1 cellular context compared by ENCODE assay signal in genomic region chr7:111561909-111562732, GRCh38.
A peak's percentile ranks its signal among the peaks of the same experiment; 100 is the strongest.
TF ChIP-seq lines count a peak whose summit lies in the region.

Gene IMMP2L (minus strand): TSS chr7:111562492.

TF ChIP-seq in K562, 482 proteins besides CTCF, POLR2A, EP300 and RAD21 (continued from another document and continues in another):
- TF ChIP-seq CHD7 (IDR thresholded peaks at IDR 0.05; ENCODE audit: low read depth, low read length) (no peak), XRCC5 (IDR thresholded peaks at IDR 0.05; ENCODE audit: low read depth, low read length) (peak; percentile 89), ZEB2 (IDR thresholded peaks at IDR 0.05) (no peak), TBL1XR1 (IDR thresholded peaks at IDR 0.05; ENCODE audit: low read length in 2 of 2) (peak in 1 of 2 experiments; percentile 59; a peak in 3 of 4 replicates), ZNF507 (tag; conservative IDR thresholded peaks at IDR 0.05) (no peak), CBX1 (IDR thresholded peaks at IDR 0.05; ENCODE audit: low read depth) (peak; percentile 90), ZNF707 (CRISPR knock-in tag; conservative IDR thresholded peaks at IDR 0.05) (no peak), HCFC1 (IDR thresholded peaks at IDR 0.05; ENCODE audit: low read depth, low read length) (no peak), ELF1 (tag; IDR thresholded peaks at IDR 0.05) (no peak; the same call in 1 of the 2 replicates), CBFB (CRISPR knock-in tag; IDR thresholded peaks at IDR 0.05) (no peak), TCF7L2 (IDR thresholded peaks at IDR 0.05; ENCODE audit: low read depth, low read length) (no peak), GATAD2A (IDR thresholded peaks at IDR 0.05) (peak; percentile 90), RBM17 (IDR thresholded peaks at IDR 0.05; ENCODE audit: borderline replicate concordance, low read depth, low read length) (no peak), ESRRB (CRISPR knock-in tag; IDR thresholded peaks at IDR 0.05; ENCODE audit: borderline replicate concordance) (peak; percentile 74; the same call in 1 of the 2 replicates), MXD1 (CRISPR knock-in tag; IDR thresholded peaks at IDR 0.05; ENCODE audit: borderline replicate concordance, poor library complexity, severe bottlenecking) (peak; percentile 3), THRB (CRISPR knock-in tag; conservative IDR thresholded peaks at IDR 0.05) (peak; percentile 35; the same call in 1 of the 2 replicates), PREB (CRISPR knock-in tag; IDR thresholded peaks at IDR 0.05) (0 out of 2 replicates have a peak, but pooled peaks have one; percentile 92), HDAC3 (IDR thresholded peaks at IDR 0.05; ENCODE audit: borderline replicate concordance, partially characterized antibody) (peak; percentile 14), IFI16 (CRISPR knock-in tag; IDR thresholded peaks at IDR 0.05) (no peak), STAT5B (CRISPR knock-in tag; IDR thresholded peaks at IDR 0.05) (no peak), KDM5B (IDR thresholded peaks at IDR 0.05; ENCODE audit: insufficient replicate concordance, low read depth, low read length) (peak; percentile 88), ZNF263 (CRISPR knock-in tag; IDR thresholded peaks at IDR 0.05; ENCODE audit: borderline replicate concordance) (no peak), ZNF384 (IDR thresholded peaks at IDR 0.05; ENCODE audit: low read depth, low read length) (no peak), ZC3H11A (IDR thresholded peaks at IDR 0.05; ENCODE audit: low read depth, low read length) (no peak), ZNF143 (CRISPR knock-in tag; IDR thresholded peaks at IDR 0.05) (peak; percentile 49; the same call in 1 of the 2 replicates), SPI1 (IDR thresholded peaks at IDR 0.05; ENCODE audit: borderline replicate concordance, low read depth, low read length) (no peak)
- TF ChIP-seq, protein P1, sequence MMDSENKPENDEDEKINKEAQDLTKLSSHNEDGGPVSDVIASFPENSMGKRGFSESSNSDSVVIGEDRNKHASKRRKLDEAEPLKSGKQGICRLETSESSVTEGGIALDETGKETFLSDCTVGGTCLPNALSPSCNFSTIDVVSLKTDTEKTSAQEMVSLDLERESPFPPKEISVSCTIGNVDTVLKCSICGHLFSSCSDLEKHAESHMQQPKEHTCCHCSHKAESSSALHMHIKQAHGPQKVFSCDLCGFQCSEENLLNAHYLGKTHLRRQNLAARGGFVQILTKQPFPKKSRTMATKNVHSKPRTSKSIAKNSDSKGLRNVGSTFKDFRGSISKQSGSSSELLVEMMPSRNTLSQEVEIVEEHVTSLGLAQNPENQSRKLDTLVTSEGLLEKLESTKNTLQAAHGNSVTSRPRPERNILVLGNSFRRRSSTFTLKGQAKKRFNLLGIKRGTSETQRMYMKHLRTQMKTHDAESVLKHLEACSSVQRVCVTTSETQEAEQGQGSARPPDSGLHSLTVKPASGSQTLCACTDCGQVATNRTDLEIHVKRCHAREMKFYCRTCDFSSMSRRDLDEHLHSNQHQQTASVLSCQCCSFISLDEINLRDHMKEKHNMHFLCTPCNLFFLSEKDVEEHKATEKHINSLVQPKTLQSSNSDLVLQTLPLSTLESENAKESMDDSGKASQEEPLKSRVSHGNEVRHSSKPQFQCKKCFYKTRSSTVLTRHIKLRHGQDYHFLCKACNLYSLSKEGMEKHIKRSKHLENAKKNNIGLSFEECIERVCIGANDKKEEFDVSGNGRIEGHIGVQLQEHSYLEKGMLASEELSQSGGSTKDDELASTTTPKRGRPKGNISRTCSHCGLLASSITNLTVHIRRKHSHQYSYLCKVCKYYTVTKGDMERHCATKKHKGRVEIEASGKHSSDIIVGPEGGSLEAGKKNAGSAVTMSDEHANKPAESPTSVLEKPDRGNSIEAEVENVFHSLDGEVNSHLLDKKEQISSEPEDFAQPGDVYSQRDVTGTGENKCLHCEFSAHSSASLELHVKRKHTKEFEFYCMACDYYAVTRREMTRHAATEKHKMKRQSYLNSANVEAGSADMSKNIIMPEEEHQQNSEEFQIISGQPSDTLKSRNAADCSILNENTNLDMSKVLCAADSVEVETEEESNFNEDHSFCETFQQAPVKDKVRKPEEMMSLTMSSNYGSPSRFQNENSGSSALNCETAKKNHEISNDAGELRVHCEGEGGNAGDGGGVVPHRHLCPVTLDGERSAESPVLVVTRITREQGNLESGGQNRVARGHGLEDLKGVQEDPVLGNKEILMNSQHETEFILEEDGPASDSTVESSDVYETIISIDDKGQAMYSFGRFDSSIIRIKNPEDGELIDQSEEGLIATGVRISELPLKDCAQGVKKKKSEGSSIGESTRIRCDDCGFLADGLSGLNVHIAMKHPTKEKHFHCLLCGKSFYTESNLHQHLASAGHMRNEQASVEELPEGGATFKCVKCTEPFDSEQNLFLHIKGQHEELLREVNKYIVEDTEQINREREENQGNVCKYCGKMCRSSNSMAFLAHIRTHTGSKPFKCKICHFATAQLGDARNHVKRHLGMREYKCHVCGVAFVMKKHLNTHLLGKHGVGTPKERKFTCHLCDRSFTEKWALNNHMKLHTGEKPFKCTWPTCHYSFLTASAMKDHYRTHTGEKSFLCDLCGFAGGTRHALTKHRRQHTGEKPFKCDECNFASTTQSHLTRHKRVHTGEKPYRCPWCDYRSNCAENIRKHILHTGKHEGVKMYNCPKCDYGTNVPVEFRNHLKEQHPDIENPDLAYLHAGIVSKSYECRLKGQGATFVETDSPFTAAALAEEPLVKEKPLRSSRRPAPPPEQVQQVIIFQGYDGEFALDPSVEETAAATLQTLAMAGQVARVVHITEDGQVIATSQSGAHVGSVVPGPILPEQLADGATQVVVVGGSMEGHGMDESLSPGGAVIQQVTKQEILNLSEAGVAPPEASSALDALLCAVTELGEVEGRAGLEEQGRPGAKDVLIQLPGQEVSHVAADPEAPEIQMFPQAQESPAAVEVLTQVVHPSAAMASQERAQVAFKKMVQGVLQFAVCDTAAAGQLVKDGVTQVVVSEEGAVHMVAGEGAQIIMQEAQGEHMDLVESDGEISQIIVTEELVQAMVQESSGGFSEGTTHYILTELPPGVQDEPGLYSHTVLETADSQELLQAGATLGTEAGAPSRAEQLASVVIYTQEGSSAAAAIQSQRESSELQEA (IDR thresholded peaks at IDR 0.05; ENCODE audit: low read depth), result no peak
- TF ChIP-seq, protein P2, sequence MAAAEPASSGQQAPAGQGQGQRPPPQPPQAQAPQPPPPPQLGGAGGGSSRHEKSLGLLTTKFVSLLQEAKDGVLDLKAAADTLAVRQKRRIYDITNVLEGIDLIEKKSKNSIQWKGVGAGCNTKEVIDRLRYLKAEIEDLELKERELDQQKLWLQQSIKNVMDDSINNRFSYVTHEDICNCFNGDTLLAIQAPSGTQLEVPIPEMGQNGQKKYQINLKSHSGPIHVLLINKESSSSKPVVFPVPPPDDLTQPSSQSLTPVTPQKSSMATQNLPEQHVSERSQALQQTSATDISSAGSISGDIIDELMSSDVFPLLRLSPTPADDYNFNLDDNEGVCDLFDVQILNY (CRISPR knock-in tag; IDR thresholded peaks at IDR 0.05), result peak; percentile 78; the same call in 1 of the 2 replicates
